ENCODE assay signal across 19 cellular contexts in genomic region chr11:61401558-61401957, GRCh38. TPM values are rescaled to one million over a fixed set of nuclear protein-coding genes. Genes with fewer than 3 reads are reported as not detected.
A peak's percentile ranks its signal among the peaks of the same experiment; 100 is the strongest.
DNase-seq lines count a peak whose midpoint lies in the region; ATAC-seq, FAIRE-seq and TF ChIP-seq lines count a peak whose summit lies in the region.
"Had no signal": no experiment of that assay in that cellular context is flagged by ENCODE, and none has a peak within 500 bp of the region (broad histone marks: within the 10 kb centered on the region; RNA-seq: fewer than 3 reads in every experiment).

No MANE protein-coding gene starts in this region.

- POLR2A ChIA-PET in A549 (lab: Yijun Ruan, JAX): interaction anchor here (1.8 to 2.3 kb wide), 2 partner anchors 9 to 28 kb away, joined by 7 to 13 read pairs; partner anchors contain the start of genes CPSF7, SDHAF2 and TMEM216
- POLR2A ChIA-PET in CD4-positive, alpha-beta T cell (lab: Charles Lee): interaction anchor here (0.8 to 1.7 kb wide), 5 partner anchors 9 to 39 kb away, joined by 3 to 9 read pairs (median 4); partner anchors contain the start of genes CPSF7, CYB561A3, SDHAF2 and TMEM138
- POLR2A ChIA-PET in naive thymus-derived CD8-positive, alpha-beta T cell (lab: Charles Lee): interaction anchor here (1.2 to 2.4 kb wide), 4 partner anchors 9 to 66 kb away, joined by 3 to 14 read pairs (median 3); partner anchors contain the start of genes TMEM138 and TMEM216

- no peak for FAIRE-seq in A549 (lab: Jason Lieb, UNC)
- FAIRE-seq: GM12892, HTR-8/SVneo had no signal

- WGBS in A549 (ENCODE audit: missing lambda C conversion rate): 91% methylated on average over 2 of the region's 2 CpGs

- peaks cover 83% of the 10 kb centered on the region for H3K36me3 Mint-ChIP-seq in CD4-positive, alpha-beta T cell (ENCODE audit: low read depth)
- H3K36me3 Mint-ChIP-seq in naive thymus-derived CD8-positive, alpha-beta T cell: peaks cover 0 to 81% (median 0%) of the 10 kb centered on the region in 3 donors

- H3K4me1 ChIP-seq in A549: no peaks in the 10 kb centered on the region

- no peaks in the 10 kb centered on the region for H3K27me3 ChIP-seq in CD4-positive, alpha-beta T cell (ENCODE audit: control insufficient read depth, insufficient read depth, low read length)
- no peaks in the 10 kb centered on the region for H3K27me3 ChIP-seq in dorsolateral prefrontal cortex

- no peak overlapping the region for H3K4me3 Mint-ChIP-seq in CD4-positive, alpha-beta T cell
- no peak overlapping the region for H3K4me3 Mint-ChIP-seq in naive thymus-derived CD8-positive, alpha-beta T cell

- H3K4me3 ChIP-seq in A549 (no peak overlapping the region), dorsolateral prefrontal cortex (no peak overlapping the region)
- H3K4me3 ChIP-seq: GM23248 had no signal

- no peaks in the 10 kb centered on the region for H3K4me1 Mint-ChIP-seq in CD4-positive, alpha-beta T cell (ENCODE audit: low read depth)
- H3K4me1 Mint-ChIP-seq in naive thymus-derived CD8-positive, alpha-beta T cell: peaks cover 0 to 4% (median 1%) of the 10 kb centered on the region in 4 donors

- intact Hi-C loops in CD4-positive, alpha-beta T cell (cut with DNase I, micrococcal nuclease): no loop called here
- intact Hi-C loops in dorsolateral prefrontal cortex (cut with DNase I): no loop called here

- H3K27me3 Mint-ChIP-seq in CD4-positive, alpha-beta T cell: no peaks in the 10 kb centered on the region
- no peaks in the 10 kb centered on the region for H3K27me3 Mint-ChIP-seq in naive thymus-derived CD8-positive, alpha-beta T cell

- H3K9me3 ChIP-seq in A549: no peaks in the 10 kb centered on the region
- no peaks in the 10 kb centered on the region for H3K9me3 ChIP-seq in CD4-positive, alpha-beta T cell (ENCODE audit: control insufficient read depth, low read length)

- TF ChIP-seq POLR2A in A549 (IDR thresholded peaks at IDR 0.05; ENCODE audit: low read length): no peak

- H3K9me3 Mint-ChIP-seq in CD4-positive, alpha-beta T cell: no peaks in the 10 kb centered on the region
- H3K9me3 Mint-ChIP-seq in naive thymus-derived CD8-positive, alpha-beta T cell: no peaks in the 10 kb centered on the region

- no peak overlapping the region for H3K27ac ChIP-seq in A549
- H3K27ac ChIP-seq in CD4-positive, alpha-beta T cell (ENCODE audit: low read depth, low read length): no peak overlapping the region
- peak overlapping the region in 6 of 59 donors; percentile 14 to 46 (median 34) for H3K27ac ChIP-seq in dorsolateral prefrontal cortex
- H3K27ac ChIP-seq: C4-2B, GM23248 had no signal

- TF ChIP-seq CTCF in A549 (IDR thresholded peaks at IDR 0.05) (no peak), dorsolateral prefrontal cortex (IDR thresholded peaks at IDR 0.05 in 54 of 56, conservative IDR thresholded peaks at IDR 0.05 in 2 of 56; ENCODE audit: low read depth in 1 of 56, partially characterized antibody in 56 of 56) (no peak)
- no peak for TF ChIP-seq CTCF in CD4-positive, alpha-beta T cell (IDR thresholded peaks at IDR 0.05)

- H3K4me2 ChIP-seq in A549: no peak overlapping the region

- TF ChIP-seq RAD21 in A549 (conservative IDR thresholded peaks at IDR 0.05 in 1 of 2, IDR thresholded peaks at IDR 0.05 in 1 of 2): no peak

- ATAC-seq in A549 (no peak), HG03520 (IDR thresholded peaks at IDR 0.05; ENCODE audit: unreplicated experiment) (no peak), HG02678 (IDR thresholded peaks at IDR 0.05; ENCODE audit: unreplicated experiment) (no peak)
- ATAC-seq in CD4-positive, alpha-beta T cell (ENCODE audit: poor library complexity): no peak
- ATAC-seq in naive thymus-derived CD8-positive, alpha-beta T cell: no peak

- H3K27ac Mint-ChIP-seq in CD4-positive, alpha-beta T cell: peak overlapping the region; percentile 79
- peak overlapping the region in 7 of 10 donors; percentile 2 to 58 (median 52) for H3K27ac Mint-ChIP-seq in naive thymus-derived CD8-positive, alpha-beta T cell

- CTCF ChIA-PET in A549 (lab: Yijun Ruan, JAX): interaction anchor here (0.9 to 5.6 kb wide), 9 partner anchors 9 to 680 kb away, joined by 3 to 32 read pairs (median 5); partner anchors contain the start of genes TKFC and TMEM216
- CTCF ChIA-PET in CD4-positive, alpha-beta T cell (lab: Charles Lee): interaction anchor here (0.9 to 2.6 kb wide), 5 partner anchors 9 to 65 kb away, joined by 3 to 13 read pairs (median 5); partner anchors contain the start of genes CPSF7 and TMEM216

- DNase-seq in A549 (ENCODE audit: low read depth in 1 of 2, low spot score in 1 of 2) (no peak), dorsolateral prefrontal cortex (no peak)
- no peak for DNase-seq in CD4-positive, alpha-beta T cell
- no peak for DNase-seq in naive thymus-derived CD8-positive, alpha-beta T cell
- DNase-seq: DMS79 treated with DMSO at 0.1 percent for 48 hours, GDM1, GM23248, KBM-7, NCI-H1105, NCI-H187, NCI-H446 treated with DMSO at 0.1 percent for 48 hours, NCI-H774, Right ventricle myocardium superior had no signal

- no peak for TF ChIP-seq EP300 in A549 (IDR thresholded peaks at IDR 0.05)

TF ChIP-seq in A549, 52 proteins besides CTCF, POLR2A, EP300 and RAD21 (continues in another document):
- no peak for TF ChIP-seq CBX2 (IDR thresholded peaks at IDR 0.05; ENCODE audit: borderline replicate concordance, low read depth)

TF ChIP-seq in PFSK-1, 5 proteins besides CTCF, POLR2A, EP300 and RAD21 (continues in another document):
- TF ChIP-seq FOXP2 (optimal IDR thresholded peaks at IDR 0.05; ENCODE audit: borderline replicate concordance, extremely low read depth, extremely low read length, insufficient read depth): no peak

RNA-seq across cellular contexts. Expression of gene TMEM216, which starts 9.2 kb away (rescaled TPM):
- polyA plus RNA-seq in A549 (2011; rRNA removed) (33.6 and 49.0 TPM in 2 replicates), A549 (2017; fragmentation: RNase III; extraction: RNeasy Plus Mini Kit Qiagen cat#74134 plus additional on column Dnase treatment) (9.9 to 11.9 TPM (median 10.6 TPM) in 3 replicates)
- 22.6 and 24.2 TPM in 2 replicates for polyA plus RNA-seq in A549 (2012; cell fraction: cytosol; rRNA removed)
- 9.7 and 16.8 TPM in 2 replicates for polyA plus RNA-seq in A549 (2012; cell fraction: nucleus; rRNA removed)
- 24.2 and 28.8 TPM in 2 replicates for polyA minus RNA-seq in A549 (2011; rRNA and poly(A)+ RNA removed)
- total RNA-seq in CD4-positive, alpha-beta T cell: 1 to 10 TPM; 3.4 to 3.8 TPM
- 8.7 TPM for polyA plus RNA-seq in PFSK-1 (2012; ENCODE audit: insufficient read length, low read depth)
- 10 to 100 TPM; 17.4 to 20.3 TPM for total RNA-seq in naive thymus-derived CD8-positive, alpha-beta T cell
- 10 to 100 TPM; 35.4 to 43.0 (median 42.6) TPM for polyA plus RNA-seq in naive thymus-derived CD8-positive, alpha-beta T cell
- total RNA-seq in dorsolateral prefrontal cortex: 10 to 100 TPM in 68 of 120 experiments, 1 to 10 TPM in 52; 4.7 to 22.4 (median 10.3) TPM

RNA-seq across cellular contexts. Expression of gene CPSF7, which starts 28.2 kb away (rescaled TPM):
- polyA plus RNA-seq in A549 (2011; rRNA removed) (56.7 and 72.9 TPM in 2 replicates), A549 (2017; fragmentation: RNase III; extraction: RNeasy Plus Mini Kit Qiagen cat#74134 plus additional on column Dnase treatment) (62.9 to 69.1 TPM (median 67.5 TPM) in 3 replicates)
- polyA plus RNA-seq in A549 (2012; cell fraction: cytosol; rRNA removed): 64.0 and 66.7 TPM in 2 replicates
- 107 and 125 TPM in 2 replicates for polyA plus RNA-seq in A549 (2012; cell fraction: nucleus; rRNA removed)
- 68.1 and 88.4 TPM in 2 replicates for polyA minus RNA-seq in A549 (2011; rRNA and poly(A)+ RNA removed)
- 100 to 1,000 TPM; 111 to 116 TPM for total RNA-seq in CD4-positive, alpha-beta T cell
- polyA plus RNA-seq in PFSK-1 (2012; ENCODE audit: insufficient read length, low read depth): 53.8 TPM
- total RNA-seq in naive thymus-derived CD8-positive, alpha-beta T cell: 100 to 1,000 TPM; 155 to 175 TPM
- polyA plus RNA-seq in naive thymus-derived CD8-positive, alpha-beta T cell: 10 to 100 TPM; 20.6 to 34.8 (median 26.0) TPM
- total RNA-seq in dorsolateral prefrontal cortex: 100 to 1,000 TPM in 29 of 120 experiments, 10 to 100 TPM in 91; 73.7 to 125 (median 93.7) TPM

RNA-seq across cellular contexts. Expression of gene SDHAF2, which starts 28.4 kb away (rescaled TPM):
- polyA plus RNA-seq in A549 (2011; rRNA removed) (76.4 and 106 TPM in 2 replicates), A549 (2017; fragmentation: RNase III; extraction: RNeasy Plus Mini Kit Qiagen cat#74134 plus additional on column Dnase treatment) (43.1 to 44.4 TPM (median 43.8 TPM) in 3 replicates)
- 86.4 and 102 TPM in 2 replicates for polyA plus RNA-seq in A549 (2012; cell fraction: cytosol; rRNA removed)
- polyA plus RNA-seq in A549 (2012; cell fraction: nucleus; rRNA removed): 63.2 and 70.2 TPM in 2 replicates
- polyA minus RNA-seq in A549 (2011; rRNA and poly(A)+ RNA removed): 77.1 and 82.6 TPM in 2 replicates
- 10 to 100 TPM; 28.7 to 33.0 TPM for total RNA-seq in CD4-positive, alpha-beta T cell
- polyA plus RNA-seq in PFSK-1 (2012; ENCODE audit: insufficient read length, low read depth): 47.9 TPM
- 10 to 100 TPM; 63.3 to 72.5 TPM for total RNA-seq in naive thymus-derived CD8-positive, alpha-beta T cell
- 100 to 1,000 TPM in 1 of 3 donors, 10 to 100 TPM in 2; 92.1 to 118 (median 97.8) TPM for polyA plus RNA-seq in naive thymus-derived CD8-positive, alpha-beta T cell
- 10 to 100 TPM; 23.9 to 53.9 (median 37.5) TPM for total RNA-seq in dorsolateral prefrontal cortex

RNA-seq across cellular contexts. Expression of gene TMEM138, which starts 39.4 kb away (rescaled TPM):
- polyA plus RNA-seq in A549 (2011; rRNA removed) (143 and 156 TPM in 2 replicates), A549 (2017; fragmentation: RNase III; extraction: RNeasy Plus Mini Kit Qiagen cat#74134 plus additional on column Dnase treatment) (80.3 to 95.6 TPM (median 88.2 TPM) in 3 replicates)
- polyA plus RNA-seq in A549 (2012; cell fraction: cytosol; rRNA removed): 80.0 and 101 TPM in 2 replicates
- 61.0 and 95.1 TPM in 2 replicates for polyA plus RNA-seq in A549 (2012; cell fraction: nucleus; rRNA removed)
- 54.6 and 62.6 TPM in 2 replicates for polyA minus RNA-seq in A549 (2011; rRNA and poly(A)+ RNA removed)
- 10 to 100 TPM; 59.2 to 60.9 TPM for total RNA-seq in CD4-positive, alpha-beta T cell
- 25.2 TPM for polyA plus RNA-seq in PFSK-1 (2012; ENCODE audit: insufficient read length, low read depth)
- total RNA-seq in naive thymus-derived CD8-positive, alpha-beta T cell: 10 to 100 TPM; 71.6 to 77.5 TPM
- polyA plus RNA-seq in naive thymus-derived CD8-positive, alpha-beta T cell: 10 to 100 TPM; 44.8 to 49.7 (median 47.0) TPM
- 10 to 100 TPM; 18.4 to 51.8 (median 31.7) TPM for total RNA-seq in dorsolateral prefrontal cortex

RNA-seq across cellular contexts. Expression of gene CYB561A3, which starts 39.9 kb away (rescaled TPM):
- 50.8 and 58.1 TPM in 2 replicates for polyA plus RNA-seq in A549 (2011; rRNA removed)
- 93.2 and 118 TPM in 2 replicates for polyA plus RNA-seq in A549 (2012; cell fraction: cytosol; rRNA removed)
- polyA plus RNA-seq in A549 (2012; cell fraction: nucleus; rRNA removed): 154 and 157 TPM in 2 replicates
- polyA plus RNA-seq in A549 (2017; fragmentation: RNase III; extraction: RNeasy Plus Mini Kit Qiagen cat#74134 plus additional on column Dnase treatment): 50.4 to 56.9 TPM (median 55.4 TPM) in 3 replicates
- polyA minus RNA-seq in A549 (2011; rRNA and poly(A)+ RNA removed): 69.8 and 77.4 TPM in 2 replicates
- total RNA-seq in CD4-positive, alpha-beta T cell: 10 to 100 TPM; 24.4 to 25.8 TPM
- 16.9 TPM for polyA plus RNA-seq in PFSK-1 (2012; ENCODE audit: insufficient read length, low read depth)
- 10 to 100 TPM; 42.9 to 52.3 TPM for total RNA-seq in naive thymus-derived CD8-positive, alpha-beta T cell
- polyA plus RNA-seq in naive thymus-derived CD8-positive, alpha-beta T cell: 10 to 100 TPM; 54.5 to 69.3 (median 58.4) TPM
- total RNA-seq in dorsolateral prefrontal cortex: 10 to 100 TPM in 119 of 120 experiments, 1 to 10 TPM in 1; 7.2 to 29.3 (median 19.0) TPM
